7 cellular contexts compared by ENCODE assay signal in the genomic region with DNA sequence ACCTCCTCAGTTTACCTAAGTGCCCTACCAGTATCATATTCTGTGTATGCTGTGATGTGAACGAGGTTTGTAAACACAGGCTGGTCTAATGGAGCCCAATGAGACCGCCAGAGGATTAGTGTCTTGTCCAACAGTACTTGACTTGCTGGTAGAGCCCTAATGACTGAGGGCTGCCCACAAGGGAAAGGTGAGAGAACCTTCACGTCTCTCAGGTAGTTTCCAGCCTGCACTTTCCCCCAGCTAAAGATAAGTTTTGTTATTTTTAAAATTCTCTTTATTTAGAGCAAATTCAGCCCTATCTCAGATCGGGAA. TPM values are rescaled to one million over a fixed set of nuclear protein-coding genes. Genes with fewer than 3 reads are reported as not detected.
DNase-seq lines count a peak whose midpoint lies in the region; ATAC-seq and TF ChIP-seq lines count a peak whose summit lies in the region.

No MANE protein-coding gene starts in this region.

- 0% methylated on average over 4 of the region's 4 CpGs for WGBS in SK-N-SH (ENCODE audit: low lambda C conversion rate)

- no peaks in the 10 kb centered on the region for H3F3A ChIP-seq in SK-N-SH (replicated peaks; ENCODE audit: insufficient read depth)

- H3K27ac ChIP-seq in SK-N-SH (ENCODE audit: low read depth in 2 of 2, low read length in 1 of 2), result peak overlapping the region; percentile 94 to 97

- H3K27me3 Mint-ChIP-seq in glutamatergic neuron (ENCODE audit: unreplicated experiment), result peaks cover 2% of the 10 kb centered on the region

- no peak for TF ChIP-seq EP300 in SK-N-SH (IDR thresholded peaks at IDR 0.05; ENCODE audit: borderline replicate concordance in 1 of 2, low read depth in 1 of 2, low read length in 1 of 2)

- H4K20me1 ChIP-seq in SK-N-SH (ENCODE audit: insufficient read depth), result peaks cover 36% of the 10 kb centered on the region

- H3K79me2 ChIP-seq in SK-N-SH (ENCODE audit: insufficient read depth), result peaks cover 61% of the 10 kb centered on the region

- peak overlapping the region; percentile 94 for H3K4me2 ChIP-seq in SK-N-SH

- peak overlapping the region; percentile 93 to 98 for H3K4me3 ChIP-seq in SK-N-SH (ENCODE audit: low read depth in 2 of 2, low read length in 1 of 2)

- no peaks in the 10 kb centered on the region for H3K9me3 Mint-ChIP-seq in glutamatergic neuron (ENCODE audit: unreplicated experiment)

- POLR2A ChIA-PET in SK-N-SH (lab: Yijun Ruan, JAX), result interaction anchor here (1.2 kb wide), 1 partner anchor 75 kb away, joined by 5 read pairs; a partner anchor contains a TSS

- DNase-seq in SK-N-SH (no peak), glutamatergic neuron (no peak), sciatic nerve (ENCODE audit: low spot score) (no peak), G401 (ENCODE audit: low spot score) (no peak), DMS53 (lab: John Stamatoyannopoulos, UW) (no peak)

- no peaks in the 10 kb centered on the region for H3K9me2 ChIP-seq in SK-N-SH

- peak overlapping the region; percentile 93 for H2AFZ ChIP-seq in SK-N-SH (ENCODE audit: low read depth)

- H3K4me1 Mint-ChIP-seq in glutamatergic neuron (ENCODE audit: low read depth, unreplicated experiment), result peaks cover 9% of the 10 kb centered on the region

- peaks cover 5 to 6% of the 10 kb centered on the region in 2 experiments for H3K36me3 ChIP-seq in SK-N-SH (replicated peaks in 1 of 2; ENCODE audit: control insufficient read depth in 1 of 2, insufficient read depth in 2 of 2, low read length in 1 of 2)

- 0 out of 2 replicates have a peak, but pooled peaks have one; percentile 3 for TF ChIP-seq CTCF in SK-N-SH (IDR thresholded peaks at IDR 0.05)
- TF ChIP-seq CTCF in glutamatergic neuron (IDR thresholded peaks at IDR 0.05; ENCODE audit: partially characterized antibody, unreplicated experiment), result no peak

- TF ChIP-seq RAD21 in SK-N-SH (IDR thresholded peaks at IDR 0.05; ENCODE audit: low read length), result no peak

- H3K27me3 ChIP-seq in SK-N-SH (ENCODE audit: insufficient read depth), result no peaks in the 10 kb centered on the region

- CTCF ChIA-PET in SK-N-SH (lab: Yijun Ruan, JAX), result interaction anchor here (0.6 to 2.0 kb wide), 4 partner anchors 15 to 134 kb away, joined by 3 to 9 read pairs (median 4); no protein-coding TSS in a partner anchor

- H3K9ac ChIP-seq in SK-N-SH, result peak overlapping the region; percentile 99

- H3K36me3 Mint-ChIP-seq in glutamatergic neuron (ENCODE audit: unreplicated experiment), result no peaks in the 10 kb centered on the region

- peaks cover 15 to 20% of the 10 kb centered on the region in 2 experiments; a peak in 3 of 4 replicates for H3K4me1 ChIP-seq in SK-N-SH (ENCODE audit: control insufficient read depth in 1 of 2, insufficient read depth in 2 of 2, low read depth in 1 of 2, low read length in 1 of 2)

- peak overlapping the region; percentile 89 for H3K4me3 Mint-ChIP-seq in glutamatergic neuron (ENCODE audit: unreplicated experiment)

- ATAC-seq in GM18870 (IDR thresholded peaks at IDR 0.05; ENCODE audit: unreplicated experiment), result peak; percentile 24
- ATAC-seq in HG02852 (IDR thresholded peaks at IDR 0.05; ENCODE audit: unreplicated experiment), result peak; percentile 24
- ATAC-seq in sciatic nerve, result peak; percentile 61

- no peaks in the 10 kb centered on the region for H3K9me3 ChIP-seq in SK-N-SH

- H3K27ac Mint-ChIP-seq in glutamatergic neuron (ENCODE audit: unreplicated experiment), result peak overlapping the region; percentile 91

- intact Hi-C loops in sciatic nerve (cut with DNase I), result no loop called here

- in situ Hi-C loops in G401 (cut with HindIII; ENCODE audit: low sequenced_read_pairs), result no loop called here

TF ChIP-seq in SK-N-SH, 30 proteins besides CTCF, POLR2A, EP300 and RAD21:
- no peak for TF ChIP-seq MXI1 (IDR thresholded peaks at IDR 0.05; ENCODE audit: low read depth, low read length)
- TF ChIP-seq FOSL2 (IDR thresholded peaks at IDR 0.05; ENCODE audit: borderline replicate concordance, low read depth), result no peak
- no peak for TF ChIP-seq JUND (IDR thresholded peaks at IDR 0.05)
- TF ChIP-seq, protein P1, sequence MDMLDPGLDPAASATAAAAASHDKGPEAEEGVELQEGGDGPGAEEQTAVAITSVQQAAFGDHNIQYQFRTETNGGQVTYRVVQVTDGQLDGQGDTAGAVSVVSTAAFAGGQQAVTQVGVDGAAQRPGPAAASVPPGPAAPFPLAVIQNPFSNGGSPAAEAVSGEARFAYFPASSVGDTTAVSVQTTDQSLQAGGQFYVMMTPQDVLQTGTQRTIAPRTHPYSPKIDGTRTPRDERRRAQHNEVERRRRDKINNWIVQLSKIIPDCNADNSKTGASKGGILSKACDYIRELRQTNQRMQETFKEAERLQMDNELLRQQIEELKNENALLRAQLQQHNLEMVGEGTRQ (IDR thresholded peaks at IDR 0.05; ENCODE audit: borderline replicate concordance, low read depth, low read length), result no peak

RNA-seq across cellular contexts. Expression of a gene that starts 0.5 kb away (rescaled TPM):
- 12.5 and 15.1 TPM in 2 replicates for polyA plus RNA-seq in SK-N-SH (2012; rRNA removed)
- polyA plus RNA-seq in SK-N-SH (2012; cell fraction: cytosol; rRNA removed), result 11.8 and 14.2 TPM in 2 replicates
- 32.1 and 53.6 TPM in 2 replicates for polyA plus RNA-seq in SK-N-SH (2012; cell fraction: nucleus; rRNA removed)
- 51.4 TPM for total RNA-seq in glutamatergic neuron (ENCODE audit: unreplicated experiment)
- total RNA-seq in sciatic nerve, result 65.9 TPM
- total RNA-seq in G401 (2014; rRNA removed; shearing (Covaris generic)), result 20.7 and 30.9 TPM in 2 replicates
